Comparison of ENCODE assay signal across 16 cellular contexts in genomic region chr22:45202333-45203149, GRCh38. TPM values are rescaled to one million over a fixed set of nuclear protein-coding genes. Genes with fewer than 3 reads are reported as not detected.
DNase-seq lines count a peak whose midpoint lies in the region; ATAC-seq and TF ChIP-seq lines count a peak whose summit lies in the region.
"Had no signal": no experiment of that assay in that cellular context is flagged by ENCODE, and none has a peak within 500 bp of the region (broad histone marks: within the 10 kb centered on the region; RNA-seq: fewer than 3 reads in every experiment).

No MANE protein-coding gene starts in this region.

- H3K4me3 ChIP-seq in fibroblast of villous mesenchyme (ENCODE audit: low read depth, low read length): no peak overlapping the region
- H3K4me3 ChIP-seq: HAP-1, left lung had no signal

- peak overlapping the region; percentile 46 for H3K27ac Mint-ChIP-seq in stimulated activated effector memory CD8-positive, alpha-beta T cell treated with anti-CD3 and anti-CD28 coated beads, Interleukin-12 subunit alpha, Interleukin-12 subunit beta, amount 100 ng/mL, for 72 hours
- H3K27ac Mint-ChIP-seq in progenitor cell of endocrine pancreas: no peak overlapping the region
- H3K27ac Mint-ChIP-seq: B cell had no signal

- no peaks in the 10 kb centered on the region for H3K4me1 Mint-ChIP-seq in stimulated activated effector memory CD8-positive, alpha-beta T cell treated with anti-CD3 and anti-CD28 coated beads, Interleukin-12 subunit alpha, Interleukin-12 subunit beta, amount 100 ng/mL, for 72 hours
- peaks cover 9% of the 10 kb centered on the region for H3K4me1 Mint-ChIP-seq in progenitor cell of endocrine pancreas (ENCODE audit: low read depth)
- H3K4me1 Mint-ChIP-seq: B cell had no signal

- no peaks in the 10 kb centered on the region for H3K27me3 Mint-ChIP-seq in progenitor cell of endocrine pancreas
- H3K27me3 Mint-ChIP-seq: B cell had no signal

- no peaks in the 10 kb centered on the region for H3K9me3 Mint-ChIP-seq in stimulated activated effector memory CD8-positive, alpha-beta T cell treated with anti-CD3 and anti-CD28 coated beads, Interleukin-12 subunit alpha, Interleukin-12 subunit beta, amount 100 ng/mL, for 72 hours
- no peaks in the 10 kb centered on the region for H3K9me3 Mint-ChIP-seq in progenitor cell of endocrine pancreas (ENCODE audit: low read depth)

- H3K36me3 Mint-ChIP-seq in stimulated activated effector memory CD8-positive, alpha-beta T cell treated with anti-CD3 and anti-CD28 coated beads, Interleukin-12 subunit alpha, Interleukin-12 subunit beta, amount 100 ng/mL, for 72 hours: peaks cover 18% of the 10 kb centered on the region
- H3K36me3 Mint-ChIP-seq in progenitor cell of endocrine pancreas (ENCODE audit: insufficient read depth): peaks cover 6% of the 10 kb centered on the region

- DNase-seq in GF-D8 (lab: John Stamatoyannopoulos, UW) (peak; percentile 45), amniotic epithelial cell (ENCODE audit: low read depth) (peak; percentile 66), fibroblast of villous mesenchyme (ENCODE audit: low read depth) (peak; percentile 55), amygdala (lab: John Stamatoyannopoulos, UW) (no peak), progenitor cell of endocrine pancreas (ENCODE audit: low spot score, unreplicated experiment) (no peak), UCSD-AML1 (lab: John Stamatoyannopoulos, UW; ENCODE audit: unreplicated experiment) (no peak), ecto neural progenitor cell (ENCODE audit: low spot score) (no peak)
- no peak for DNase-seq in stimulated activated effector memory CD8-positive, alpha-beta T cell treated with anti-CD3 and anti-CD28 coated beads, Interleukin-12 subunit alpha, Interleukin-12 subunit beta, amount 100 ng/mL, for 72 hours (ENCODE audit: low spot score in 2 of 2)
- DNase-seq: activated CD8-positive, alpha-beta memory T cell treated with anti-CD3 and anti-CD28 coated beads for 24 hours; MM.1S; NCI-H187; NCI-H510A; stimulated activated CD4-positive, alpha-beta T cell treated with anti-CD3 and anti-CD28 coated beads, Interleukin-15, amount 100 ng/mL, for 24 hours had no signal

- H3K4me3 Mint-ChIP-seq in stimulated activated effector memory CD8-positive, alpha-beta T cell treated with anti-CD3 and anti-CD28 coated beads, Interleukin-12 subunit alpha, Interleukin-12 subunit beta, amount 100 ng/mL, for 72 hours: no peak overlapping the region
- H3K4me3 Mint-ChIP-seq in progenitor cell of endocrine pancreas (ENCODE audit: low read depth): no peak overlapping the region
- H3K4me3 Mint-ChIP-seq: B cell had no signal

- TF ChIP-seq CTCF in fibroblast of villous mesenchyme (IDR thresholded peaks at IDR 0.05; ENCODE audit: insufficient read depth, low read depth, low read length) (no peak), progenitor cell of endocrine pancreas (IDR thresholded peaks at IDR 0.05; ENCODE audit: unreplicated experiment) (no peak)

- ATAC-seq in stimulated activated effector memory CD8-positive, alpha-beta T cell treated with anti-CD3 and anti-CD28 coated beads, Interleukin-12 subunit alpha, Interleukin-12 subunit beta, amount 100 ng/mL, for 72 hours: no peak

RNA-seq across cellular contexts. Expression of gene KIAA0930, which starts 38.2 kb away (rescaled TPM):
- total RNA-seq in fibroblast of villous mesenchyme (44.5 and 55.4 TPM in 2 replicates), progenitor cell of endocrine pancreas (44.1 and 45.3 TPM in 2 replicates)

RNA-seq across cellular contexts. Expression of gene NUP50, which starts 38.8 kb away (rescaled TPM):
- total RNA-seq in fibroblast of villous mesenchyme (37.4 and 41.9 TPM in 2 replicates), progenitor cell of endocrine pancreas (62.6 and 65.1 TPM in 2 replicates)

Comparison
In these comparisons a context has a peak if more than half of its experiments do, and no peak if none do; other contexts are left out.
1. DNase-seq: peak in GF-D8 (single experiment), amniotic epithelial cell (single experiment) and fibroblast of villous mesenchyme (single experiment); none in stimulated activated effector memory CD8-positive, alpha-beta T cell treated with anti-CD3 and anti-CD28 coated beads, Interleukin-12 subunit alpha, Interleukin-12 subunit beta, amount 100 ng/mL, for 72 hours (0 of 2), amygdala (0 of 56), progenitor cell of endocrine pancreas (single experiment), UCSD-AML1 (single experiment) and ecto neural progenitor cell (single experiment).